Comparison of ENCODE assay signal across 1 cellular context in genomic region chr17:38415250-38416194, GRCh38.
A peak's percentile ranks its signal among the peaks of the same experiment; 100 is the strongest.
TF ChIP-seq lines count a peak whose summit lies in the region.

No MANE protein-coding gene starts in this region.

TF ChIP-seq in GM12878, 131 proteins besides CTCF, POLR2A, EP300 and RAD21 (continued from another document and continues in another):
- no peak for TF ChIP-seq E2F8 (IDR thresholded peaks at IDR 0.05; ENCODE audit: low read depth, partially characterized antibody)
- no peak for TF ChIP-seq CREM (IDR thresholded peaks at IDR 0.05; ENCODE audit: low read depth)
- TF ChIP-seq POU2F2 (IDR thresholded peaks at IDR 0.05; ENCODE audit: borderline replicate concordance, low read depth, low read length) = no peak
- no peak for TF ChIP-seq STAT3 (IDR thresholded peaks at IDR 0.05; ENCODE audit: low read depth, low read length)
- no peak for TF ChIP-seq ZNF217 (IDR thresholded peaks at IDR 0.05)
- TF ChIP-seq ZNF24 (IDR thresholded peaks at IDR 0.05) = no peak
- TF ChIP-seq, protein P1, sequence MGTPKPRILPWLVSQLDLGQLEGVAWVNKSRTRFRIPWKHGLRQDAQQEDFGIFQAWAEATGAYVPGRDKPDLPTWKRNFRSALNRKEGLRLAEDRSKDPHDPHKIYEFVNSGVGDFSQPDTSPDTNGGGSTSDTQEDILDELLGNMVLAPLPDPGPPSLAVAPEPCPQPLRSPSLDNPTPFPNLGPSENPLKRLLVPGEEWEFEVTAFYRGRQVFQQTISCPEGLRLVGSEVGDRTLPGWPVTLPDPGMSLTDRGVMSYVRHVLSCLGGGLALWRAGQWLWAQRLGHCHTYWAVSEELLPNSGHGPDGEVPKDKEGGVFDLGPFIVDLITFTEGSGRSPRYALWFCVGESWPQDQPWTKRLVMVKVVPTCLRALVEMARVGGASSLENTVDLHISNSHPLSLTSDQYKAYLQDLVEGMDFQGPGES (IDR thresholded peaks at IDR 0.05) = no peak
- TF ChIP-seq, protein P2, sequence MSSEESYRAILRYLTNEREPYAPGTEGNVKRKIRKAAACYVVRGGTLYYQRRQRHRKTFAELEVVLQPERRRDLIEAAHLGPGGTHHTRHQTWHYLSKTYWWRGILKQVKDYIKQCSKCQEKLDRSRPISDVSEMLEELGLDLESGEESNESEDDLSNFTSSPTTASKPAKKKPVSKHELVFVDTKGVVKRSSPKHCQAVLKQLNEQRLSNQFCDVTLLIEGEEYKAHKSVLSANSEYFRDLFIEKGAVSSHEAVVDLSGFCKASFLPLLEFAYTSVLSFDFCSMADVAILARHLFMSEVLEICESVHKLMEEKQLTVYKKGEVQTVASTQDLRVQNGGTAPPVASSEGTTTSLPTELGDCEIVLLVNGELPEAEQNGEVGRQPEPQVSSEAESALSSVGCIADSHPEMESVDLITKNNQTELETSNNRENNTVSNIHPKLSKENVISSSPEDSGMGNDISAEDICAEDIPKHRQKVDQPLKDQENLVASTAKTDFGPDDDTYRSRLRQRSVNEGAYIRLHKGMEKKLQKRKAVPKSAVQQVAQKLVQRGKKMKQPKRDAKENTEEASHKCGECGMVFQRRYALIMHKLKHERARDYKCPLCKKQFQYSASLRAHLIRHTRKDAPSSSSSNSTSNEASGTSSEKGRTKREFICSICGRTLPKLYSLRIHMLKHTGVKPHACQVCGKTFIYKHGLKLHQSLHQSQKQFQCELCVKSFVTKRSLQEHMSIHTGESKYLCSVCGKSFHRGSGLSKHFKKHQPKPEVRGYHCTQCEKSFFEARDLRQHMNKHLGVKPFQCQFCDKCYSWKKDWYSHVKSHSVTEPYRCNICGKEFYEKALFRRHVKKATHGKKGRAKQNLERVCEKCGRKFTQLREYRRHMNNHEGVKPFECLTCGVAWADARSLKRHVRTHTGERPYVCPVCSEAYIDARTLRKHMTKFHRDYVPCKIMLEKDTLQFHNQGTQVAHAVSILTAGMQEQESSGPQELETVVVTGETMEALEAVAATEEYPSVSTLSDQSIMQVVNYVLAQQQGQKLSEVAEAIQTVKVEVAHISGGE (CRISPR knock-in tag; IDR thresholded peaks at IDR 0.05) = no peak
- no peak for TF ChIP-seq HCFC1 (IDR thresholded peaks at IDR 0.05; ENCODE audit: low read length)
- peak; percentile 22; the same call in 1 of the 2 replicates for TF ChIP-seq SMARCA5 (IDR thresholded peaks at IDR 0.05)
- TF ChIP-seq RELB (IDR thresholded peaks at IDR 0.05; ENCODE audit: low read depth) = no peak
- no peak for TF ChIP-seq TCF7 (IDR thresholded peaks at IDR 0.05; ENCODE audit: borderline replicate concordance)
- TF ChIP-seq NR2C2 (IDR thresholded peaks at IDR 0.05; ENCODE audit: borderline replicate concordance, control insufficient read depth, insufficient read length, low read depth) = no peak
- peak; percentile 46 to 53; a peak in 2 of 4 replicates for TF ChIP-seq IKZF2 (IDR thresholded peaks at IDR 0.05)
- no peak for TF ChIP-seq ZNF622 (IDR thresholded peaks at IDR 0.05)
- TF ChIP-seq IRF4 (IDR thresholded peaks at IDR 0.05; ENCODE audit: low read depth, low read length) = no peak
- no peak for TF ChIP-seq JUND (IDR thresholded peaks at IDR 0.05; ENCODE audit: low read depth, low read length)
- peak in 1 of 2 experiments; percentile 61; a peak in 1 of 4 replicates for TF ChIP-seq CEBPB (IDR thresholded peaks at IDR 0.05; ENCODE audit: borderline replicate concordance in 1 of 2, low read depth in 2 of 2, low read length in 2 of 2)
- no peak for TF ChIP-seq BMI1 (IDR thresholded peaks at IDR 0.05; ENCODE audit: borderline replicate concordance)
- TF ChIP-seq HDGF (IDR thresholded peaks at IDR 0.05) = no peak
- TF ChIP-seq TBL1XR1 (IDR thresholded peaks at IDR 0.05; ENCODE audit: low read depth, low read length) = no peak
- no peak for TF ChIP-seq GATAD2B (conservative IDR thresholded peaks at IDR 0.05; ENCODE audit: low read depth)
- TF ChIP-seq ZBTB4 (CRISPR knock-in tag; IDR thresholded peaks at IDR 0.05) = no peak
- TF ChIP-seq RUNX3 (IDR thresholded peaks at IDR 0.05; ENCODE audit: low read length) = 0 out of 2 replicates have a peak, but pooled peaks have one; percentile 8
- TF ChIP-seq NRF1 (conservative IDR thresholded peaks at IDR 0.05; ENCODE audit: low read depth, low read length) = no peak
- no peak for TF ChIP-seq CHD1 (IDR thresholded peaks at IDR 0.05; ENCODE audit: low read depth, low read length)
- no peak for TF ChIP-seq KLF5 (IDR thresholded peaks at IDR 0.05; ENCODE audit: partially characterized antibody)
- TF ChIP-seq SRF (IDR thresholded peaks at IDR 0.05; ENCODE audit: low read depth in 2 of 2, low read length in 2 of 2) = no peak
- 0 out of 2 replicates have a peak, but pooled peaks have one; percentile 10 for TF ChIP-seq MTA2 (IDR thresholded peaks at IDR 0.05; ENCODE audit: low read depth)
- no peak for TF ChIP-seq SUPT20H (IDR thresholded peaks at IDR 0.05; ENCODE audit: borderline replicate concordance, control insufficient read depth, low read depth, low read length)
- no peak for TF ChIP-seq FOS (IDR thresholded peaks at IDR 0.05; ENCODE audit: borderline replicate concordance, extremely low read depth, insufficient read length)
- peak; percentile 58; the same call in 1 of the 2 replicates for TF ChIP-seq EED (IDR thresholded peaks at IDR 0.05; ENCODE audit: low read depth)
- TF ChIP-seq MLLT1 (IDR thresholded peaks at IDR 0.05) = no peak
- 0 out of 2 replicates have a peak, but pooled peaks have one; percentile 8 for TF ChIP-seq BACH1 (IDR thresholded peaks at IDR 0.05; ENCODE audit: borderline replicate concordance)
- TF ChIP-seq SKIL (IDR thresholded peaks at IDR 0.05; ENCODE audit: low read depth, poor library complexity, severe bottlenecking) = no peak
- TF ChIP-seq RFX5 (IDR thresholded peaks at IDR 0.05; ENCODE audit: low read depth, low read length) = no peak
- TF ChIP-seq, protein P3, sequence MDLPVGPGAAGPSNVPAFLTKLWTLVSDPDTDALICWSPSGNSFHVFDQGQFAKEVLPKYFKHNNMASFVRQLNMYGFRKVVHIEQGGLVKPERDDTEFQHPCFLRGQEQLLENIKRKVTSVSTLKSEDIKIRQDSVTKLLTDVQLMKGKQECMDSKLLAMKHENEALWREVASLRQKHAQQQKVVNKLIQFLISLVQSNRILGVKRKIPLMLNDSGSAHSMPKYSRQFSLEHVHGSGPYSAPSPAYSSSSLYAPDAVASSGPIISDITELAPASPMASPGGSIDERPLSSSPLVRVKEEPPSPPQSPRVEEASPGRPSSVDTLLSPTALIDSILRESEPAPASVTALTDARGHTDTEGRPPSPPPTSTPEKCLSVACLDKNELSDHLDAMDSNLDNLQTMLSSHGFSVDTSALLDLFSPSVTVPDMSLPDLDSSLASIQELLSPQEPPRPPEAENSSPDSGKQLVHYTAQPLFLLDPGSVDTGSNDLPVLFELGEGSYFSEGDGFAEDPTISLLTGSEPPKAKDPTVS (IDR thresholded peaks at IDR 0.05; ENCODE audit: low read depth, low read length) = no peak
- TF ChIP-seq ESRRA (IDR thresholded peaks at IDR 0.05; ENCODE audit: low read length) = no peak
- no peak for TF ChIP-seq RELA (IDR thresholded peaks at IDR 0.05; ENCODE audit: borderline replicate concordance, partially characterized antibody)
- TF ChIP-seq ATF7 (IDR thresholded peaks at IDR 0.05; ENCODE audit: low read depth) = peak; percentile 52; the same call in 1 of the 2 replicates
- TF ChIP-seq MYC (IDR thresholded peaks at IDR 0.05; ENCODE audit: insufficient read depth, insufficient read length, insufficient replicate concordance, low read length, severe bottlenecking) = no peak
- no peak for TF ChIP-seq MAX (IDR thresholded peaks at IDR 0.05; ENCODE audit: low read depth, low read length)
- TF ChIP-seq GABPA (IDR thresholded peaks at IDR 0.05; ENCODE audit: low read depth) = no peak
- TF ChIP-seq BCL11A (IDR thresholded peaks at IDR 0.05; ENCODE audit: low read depth, low read length) = no peak
- no peak for TF ChIP-seq ZZZ3 (IDR thresholded peaks at IDR 0.05; ENCODE audit: control insufficient read depth, insufficient read length, low read depth)
- 0 out of 2 replicates have a peak, but pooled peaks have one; percentile 49 for TF ChIP-seq TCF3 (IDR thresholded peaks at IDR 0.05; ENCODE audit: borderline replicate concordance, insufficient read depth, low read depth, low read length)
- no peak for TF ChIP-seq SREBF2 (IDR thresholded peaks at IDR 0.05; ENCODE audit: low read length)
- TF ChIP-seq YY1 (IDR thresholded peaks at IDR 0.05; ENCODE audit: low read depth, low read length) = no peak
- TF ChIP-seq HDAC2 (IDR thresholded peaks at IDR 0.05) = no peak
